ENCODE assay signal across 30 cellular contexts in genomic region chr7:45417735-45418134, GRCh38.
"Had no signal": no experiment of that assay in that cellular context is flagged by ENCODE, and none has a peak within 500 bp of the region (broad histone marks: within the 10 kb centered on the region; RNA-seq: fewer than 3 reads in every experiment).

No MANE protein-coding gene starts in this region.

- H3K27ac ChIP-seq: neural progenitor cell, ovary, parathyroid adenoma, psoas muscle, skin epidermis, spleen, stomach, thoracic aorta, thyroid gland, tibial nerve, upper lobe of left lung, vagina had no signal

- H3K4me2 ChIP-seq: neural progenitor cell, smooth muscle cell had no signal

- H3K79me2 ChIP-seq: parathyroid adenoma had no signal

- H2AFZ ChIP-seq: neural progenitor cell, parathyroid adenoma had no signal

- H3K4me1 Mint-ChIP-seq: natural killer cell; neural progenitor cell; stimulated activated effector memory CD8-positive, alpha-beta T cell treated with anti-CD3 and anti-CD28 coated beads, Interleukin-12 subunit alpha, Interleukin-12 subunit beta, amount 100 ng/mL, for 72 hours had no signal

- H3K4me1 ChIP-seq: neural progenitor cell, parathyroid adenoma, psoas muscle, spleen, stomach, thyroid gland, tibial nerve, upper lobe of left lung, vagina had no signal

- H3K27ac Mint-ChIP-seq: natural killer cell; nephron; neural progenitor cell; progenitor cell of endocrine pancreas; stimulated activated effector memory CD8-positive, alpha-beta T cell treated with anti-CD3 and anti-CD28 coated beads, Interleukin-12 subunit alpha, Interleukin-12 subunit beta, amount 100 ng/mL, for 72 hours; stimulated activated naive B cell treated with anti-CD40 and anti-IgM and Interleukin-4, amounts not matched to agents 10 μg/mL and 1 μg/mL and 100 μg/mL, for 72 hours; stimulated activated naive CD8-positive, alpha-beta T cell treated with anti-CD3 and anti-CD28 coated beads, Interleukin-15, Interleukin-2, amounts not matched to agents 100 ng/mL and 50 ng/mL, for 24 hours had no signal

- FAIRE-seq: urothelium cell line had no signal

- H3K9ac ChIP-seq: neural progenitor cell, parathyroid adenoma had no signal

- H3K36me3 Mint-ChIP-seq: natural killer cell; neural progenitor cell; stimulated activated effector memory CD8-positive, alpha-beta T cell treated with anti-CD3 and anti-CD28 coated beads, Interleukin-12 subunit alpha, Interleukin-12 subunit beta, amount 100 ng/mL, for 72 hours; stimulated activated naive B cell treated with anti-CD40 and anti-IgM and Interleukin-4, amounts not matched to agents 10 μg/mL and 1 μg/mL and 100 μg/mL, for 72 hours had no signal

- H3K9me3 ChIP-seq: ovary, psoas muscle, thoracic aorta, thyroid gland, tibial nerve, upper lobe of left lung, vagina had no signal

- DNase-seq: natural killer cell; occipital lobe; ovary; posterior cingulate gyrus; psoas muscle; right cardiac atrium; spleen; stimulated activated CD4-positive, alpha-beta T cell treated with anti-CD3 and anti-CD28 coated beads, Interleukin-12 subunit alpha, Interleukin-12 subunit beta, amount 100 ng/mL, for 4 hours; stimulated activated CD4-positive, alpha-beta T cell treated with anti-CD3 and anti-CD28 coated beads, Interleukin-2, amount 100 ng/mL, for 24 hours; stimulated activated CD4-positive, alpha-beta T cell treated with anti-CD3 and anti-CD28 coated beads, Interleukin-2, amount 100 ng/mL, for 48 hours; stimulated activated CD4-positive, alpha-beta T cell treated with anti-CD3 and anti-CD28 coated beads, Interleukin-4, amount 100 ng/mL, for 24 hours; stimulated activated naive B cell treated with anti-CD40 and anti-IgM and Interleukin-4, amounts not matched to agents 10 μg/mL and 1 μg/mL and 100 μg/mL, for 72 hours; stimulated activated naive CD4-positive, alpha-beta T cell treated with Interleukin-2 at 50 U/mL for 16 hours; stomach; thyroid gland; trophoblast cell; upper lobe of left lung had no signal

- ATAC-seq: natural killer cell; psoas muscle; right cardiac atrium; sciatic nerve; stimulated activated effector memory CD8-positive, alpha-beta T cell treated with anti-CD3 and anti-CD28 coated beads, Interleukin-12 subunit alpha, Interleukin-12 subunit beta, amount 100 ng/mL, for 72 hours had no signal

- H3K4me3 ChIP-seq: neural progenitor cell, ovary, psoas muscle, skin epidermis, smooth muscle cell, spleen, stomach, thoracic aorta, thyroid gland, tibial nerve, upper lobe of left lung, vagina had no signal

- H3K27me3 ChIP-seq: neural progenitor cell, ovary, stomach, thyroid gland, tibial nerve, upper lobe of left lung, vagina had no signal

- H3K4me3 Mint-ChIP-seq: natural killer cell; nephron; neural progenitor cell; stimulated activated effector memory CD8-positive, alpha-beta T cell treated with anti-CD3 and anti-CD28 coated beads, Interleukin-12 subunit alpha, Interleukin-12 subunit beta, amount 100 ng/mL, for 72 hours; stimulated activated naive B cell treated with anti-CD40 and anti-IgM and Interleukin-4, amounts not matched to agents 10 μg/mL and 1 μg/mL and 100 μg/mL, for 72 hours; stimulated activated naive CD8-positive, alpha-beta T cell treated with anti-CD3 and anti-CD28 coated beads, Interleukin-15, Interleukin-2, amounts not matched to agents 100 ng/mL and 50 ng/mL, for 24 hours had no signal

- H3K36me3 ChIP-seq: neural progenitor cell, ovary, spleen, stomach, thoracic aorta, thyroid gland, tibial nerve, upper lobe of left lung, vagina had no signal
